1 cellular context compared by ENCODE assay signal in the genomic region with DNA sequence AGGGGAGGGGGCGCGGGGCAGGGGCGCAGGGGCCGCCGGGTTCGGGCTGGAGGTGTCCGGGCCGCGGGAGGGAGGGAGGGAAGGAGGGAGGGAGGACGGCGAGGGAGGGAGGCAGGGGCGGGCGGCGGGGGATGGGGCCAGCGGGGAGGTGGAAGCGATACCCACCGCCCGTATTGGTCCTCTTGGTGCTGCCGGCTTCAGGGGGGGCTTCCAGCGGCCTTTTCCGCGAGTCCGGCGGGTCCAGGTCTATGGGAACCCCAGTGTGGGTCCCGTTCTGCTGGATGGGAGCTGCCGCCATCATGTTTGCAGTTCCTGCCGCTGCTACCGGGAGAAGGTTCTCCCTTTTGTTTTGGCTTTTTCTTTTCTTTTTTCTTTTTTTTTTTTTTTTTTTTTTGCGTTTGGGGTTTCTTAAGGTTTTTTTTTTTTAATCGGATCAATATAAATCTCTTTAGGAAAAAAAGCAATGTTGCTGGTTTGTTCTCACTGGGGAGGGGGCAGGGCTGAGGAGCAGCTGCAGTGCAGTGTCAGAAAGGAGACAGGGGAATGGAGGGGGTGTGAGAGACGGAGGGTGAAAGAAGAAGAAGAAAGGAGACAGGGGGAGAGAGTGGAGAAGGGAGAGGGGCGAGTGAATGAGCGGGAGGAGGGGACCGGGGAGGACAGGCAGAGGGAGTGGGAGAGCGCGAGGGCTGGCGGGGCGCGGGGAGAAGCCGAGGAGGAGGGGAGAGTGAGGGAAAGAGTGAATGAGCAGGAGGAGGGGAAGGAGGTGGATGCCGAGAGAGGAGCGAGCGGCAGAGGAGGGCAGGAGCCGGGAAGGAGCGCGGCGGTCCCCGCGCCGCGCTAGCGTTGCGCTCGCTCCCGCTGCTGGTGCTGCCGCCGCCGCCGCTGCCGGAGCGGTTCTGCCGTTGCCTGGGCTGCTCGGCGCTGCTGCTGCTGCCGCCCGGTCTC.
TF ChIP-seq lines count a peak whose summit lies in the region.

A gene with protein sequence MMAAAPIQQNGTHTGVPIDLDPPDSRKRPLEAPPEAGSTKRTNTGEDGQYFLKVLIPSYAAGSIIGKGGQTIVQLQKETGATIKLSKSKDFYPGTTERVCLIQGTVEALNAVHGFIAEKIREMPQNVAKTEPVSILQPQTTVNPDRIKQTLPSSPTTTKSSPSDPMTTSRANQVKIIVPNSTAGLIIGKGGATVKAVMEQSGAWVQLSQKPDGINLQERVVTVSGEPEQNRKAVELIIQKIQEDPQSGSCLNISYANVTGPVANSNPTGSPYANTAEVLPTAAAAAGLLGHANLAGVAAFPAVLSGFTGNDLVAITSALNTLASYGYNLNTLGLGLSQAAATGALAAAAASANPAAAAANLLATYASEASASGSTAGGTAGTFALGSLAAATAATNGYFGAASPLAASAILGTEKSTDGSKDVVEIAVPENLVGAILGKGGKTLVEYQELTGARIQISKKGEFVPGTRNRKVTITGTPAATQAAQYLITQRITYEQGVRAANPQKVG (minus strand): TSS at position 898 of the 945 bp plus-strand sequence. CDS start 597 bp downstream, at position 301.

TF ChIP-seq in IMR-90, 13 proteins besides CTCF, POLR2A, EP300 and RAD21:
- TF ChIP-seq RCOR1 (IDR thresholded peaks at IDR 0.05; ENCODE audit: insufficient replicate concordance, low read length) (no peak), RFX5 (IDR thresholded peaks at IDR 0.05; ENCODE audit: low read depth, low read length) (no peak)
- TF ChIP-seq, protein P1, sequence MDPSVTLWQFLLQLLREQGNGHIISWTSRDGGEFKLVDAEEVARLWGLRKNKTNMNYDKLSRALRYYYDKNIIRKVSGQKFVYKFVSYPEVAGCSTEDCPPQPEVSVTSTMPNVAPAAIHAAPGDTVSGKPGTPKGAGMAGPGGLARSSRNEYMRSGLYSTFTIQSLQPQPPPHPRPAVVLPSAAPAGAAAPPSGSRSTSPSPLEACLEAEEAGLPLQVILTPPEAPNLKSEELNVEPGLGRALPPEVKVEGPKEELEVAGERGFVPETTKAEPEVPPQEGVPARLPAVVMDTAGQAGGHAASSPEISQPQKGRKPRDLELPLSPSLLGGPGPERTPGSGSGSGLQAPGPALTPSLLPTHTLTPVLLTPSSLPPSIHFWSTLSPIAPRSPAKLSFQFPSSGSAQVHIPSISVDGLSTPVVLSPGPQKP (IDR thresholded peaks at IDR 0.05; ENCODE audit: borderline replicate concordance, low read depth, low read length) = no peak
TF ChIP-seq in IMR-90: peak in this region for 0.
